37 cellular contexts compared by ENCODE assay signal in genomic region chr2:2149379-2149778, GRCh38.
"Had no signal": no experiment of that assay in that cellular context is flagged by ENCODE, and none has a peak within 500 bp of the region (broad histone marks: within the 10 kb centered on the region; RNA-seq: fewer than 3 reads in every experiment).

No MANE protein-coding gene starts in this region.

- H3K9me3 ChIP-seq: adrenal gland, body of pancreas, breast epithelium had no signal

- H3K36me3 Mint-ChIP-seq: activated CD4-positive, alpha-beta memory T cell treated with anti-CD3 and anti-CD28 coated beads for 36 hours; activated naive CD8-positive, alpha-beta T cell treated with anti-CD3 and anti-CD28 coated beads for 36 hours had no signal

- H3K36me3 ChIP-seq: adrenal gland, brain microvascular endothelial cell, breast epithelium had no signal

- H3K27ac Mint-ChIP-seq: activated B cell treated with CpG ODN at 0.5 μM for 24 hours; activated CD4-positive, alpha-beta memory T cell treated with anti-CD3 and anti-CD28 coated beads for 36 hours; activated CD4-positive, alpha-beta T cell treated with anti-CD3 and anti-CD28 coated beads, Interleukin-2, amount 10 ng/mL, durations not matched to agents 24 days and 14 days; activated CD8-positive, alpha-beta T cell treated with anti-CD3 and anti-CD28 coated beads for 36 hours; activated naive CD4-positive, alpha-beta T cell treated with anti-CD3 and anti-CD28 coated beads for 36 hours; activated naive CD4-positive, alpha-beta T cell treated with anti-CD3 and anti-CD28 coated beads, Interleukin-2, amount 50 U/mL, for 72 hours; activated naive CD8-positive, alpha-beta T cell treated with anti-CD3 and anti-CD28 coated beads for 36 hours; activated T-cell treated with anti-CD3 and anti-CD28 coated beads, Interleukin-2, amount 50 U/mL, for 72 hours; activated T-helper 1 cell treated with anti-CD3 and anti-CD28 coated beads, Interleukin-12 subunit alpha, Interleukin-12 subunit beta, Interleukin-2, Interleukin-4 antibody, amounts not matched to agents 30 ng/mL and 10 ng/mL and 1 ng/mL, durations not matched to agents 14 hours and 24 hours and 36 hours; activated T-helper 17 cell treated with anti-CD3 and anti-CD28 coated beads, Interleukin-2, amount 50 U/mL, for 72 hours; T-helper 1 cell treated with Interleukin-12 subunit alpha and Interleukin-12 subunit beta and Interleukin-4 antibody, amounts not matched to agents 30 μg/mL and 1 μg/mL, for 36 hours; T-helper 2 cell treated with Interferon-gamma antibody and Interleukin-4, amounts not matched to agents 5 μg/mL and 100 μg/mL, for 36 hours had no signal

- DNase-seq: activated B cell treated with CpG ODN at 0.5 μM for 24 hours; activated CD4-positive, alpha-beta memory T cell treated with anti-CD3 and anti-CD28 coated beads for 36 hours; activated CD4-positive, alpha-beta T cell treated with anti-CD3 and anti-CD28 coated beads for 4 hours; activated CD4-positive, alpha-beta T cell treated with anti-CD3 and anti-CD28 coated beads, Interleukin-2, amount 10 ng/mL, durations not matched to agents 24 days and 14 days; activated CD4-positive, alpha-beta T cell treated with anti-CD3 and anti-CD28 coated beads, Interleukin-2, amount 50 U/mL, for 1 hour; activated CD4-positive, alpha-beta T cell treated with anti-CD3 and anti-CD28 coated beads, Interleukin-2, amount 50 U/mL, for 4 hours; activated CD4-positive, CD25-positive, alpha-beta regulatory T cell treated with anti-CD3 and anti-CD28 coated beads, Interleukin-2, amount 50 U/mL, for 72 hours; activated CD8-positive, alpha-beta memory T cell treated with anti-CD3 and anti-CD28 coated beads, Interleukin-2, amount 50 U/mL, for 4 hours; activated CD8-positive, alpha-beta T cell treated with anti-CD3 and anti-CD28 coated beads for 36 hours; activated effector memory CD4-positive, alpha-beta T cell treated with anti-CD3 and anti-CD28 coated beads, Interleukin-2, amount 50 U/mL, for 16 hours; activated gamma-delta T cell treated with Interleukin-2 at 50 U/mL for 16 hours; activated naive CD4-positive, alpha-beta T cell; activated naive CD4-positive, alpha-beta T cell treated with anti-CD3 and anti-CD28 coated beads for 36 hours; activated naive CD4-positive, alpha-beta T cell treated with anti-CD3 and anti-CD28 coated beads, Interleukin-2, amount 50 U/mL, for 16 hours; activated naive CD8-positive, alpha-beta T cell treated with anti-CD3 and anti-CD28 coated beads for 36 hours; activated T-cell treated with anti-CD3 and anti-CD28 coated beads for 4 hours; activated T-cell treated with anti-CD3 and anti-CD28 coated beads, Interleukin-2, amount 50 U/mL, for 1 hour; activated T-cell treated with anti-CD3 and anti-CD28 coated beads, Interleukin-2, amount 50 U/mL, for 4 hours; activated T-cell treated with anti-CD3 and anti-CD28 coated beads, Interleukin-2, amount 50 U/mL, for 72 hours; amniotic stem cell; aorta; body of pancreas; brain microvascular endothelial cell; cerebellar nuclear complex; T-helper 2 cell; T-helper 9 cell had no signal

- H3K27ac ChIP-seq: adrenal gland, body of pancreas, brain microvascular endothelial cell, breast epithelium, VCaP had no signal

- FAIRE-seq: astrocyte, TTC549 had no signal

- H3K4me3 ChIP-seq: adrenal gland, body of pancreas, breast epithelium had no signal

- H3K4me3 Mint-ChIP-seq: activated B cell treated with CpG ODN at 0.5 μM for 24 hours; activated CD4-positive, alpha-beta memory T cell treated with anti-CD3 and anti-CD28 coated beads for 36 hours; activated CD4-positive, alpha-beta T cell treated with anti-CD3 and anti-CD28 coated beads, Interleukin-2, amount 10 ng/mL, durations not matched to agents 24 days and 14 days; activated CD8-positive, alpha-beta T cell treated with anti-CD3 and anti-CD28 coated beads for 36 hours; activated naive CD4-positive, alpha-beta T cell treated with anti-CD3 and anti-CD28 coated beads for 36 hours; activated naive CD8-positive, alpha-beta T cell treated with anti-CD3 and anti-CD28 coated beads for 36 hours; activated T-cell treated with anti-CD3 and anti-CD28 coated beads, Interleukin-2, amount 50 U/mL, for 4 hours; activated T-cell treated with anti-CD3 and anti-CD28 coated beads, Interleukin-2, amount 50 U/mL, for 72 hours; activated T-helper 1 cell treated with anti-CD3 and anti-CD28 coated beads, Interleukin-12 subunit alpha, Interleukin-12 subunit beta, Interleukin-2, Interleukin-4 antibody, amounts not matched to agents 30 ng/mL and 10 ng/mL and 1 ng/mL, durations not matched to agents 14 hours and 24 hours and 36 hours; activated T-helper 17 cell treated with anti-CD3 and anti-CD28 coated beads, Interleukin-2, amount 50 U/mL, for 72 hours; central memory CD8-positive, alpha-beta T cell; T-helper 1 cell treated with Interleukin-12 subunit alpha and Interleukin-12 subunit beta and Interleukin-4 antibody, amounts not matched to agents 30 μg/mL and 1 μg/mL, for 36 hours; T-helper 2 cell treated with Interferon-gamma antibody and Interleukin-4, amounts not matched to agents 5 μg/mL and 100 μg/mL, for 36 hours had no signal

- H3K27me3 Mint-ChIP-seq: activated B cell treated with CpG ODN at 0.5 μM for 24 hours; activated CD4-positive, alpha-beta T cell treated with anti-CD3 and anti-CD28 coated beads, Interleukin-2, amount 10 ng/mL, durations not matched to agents 24 days and 14 days; activated CD8-positive, alpha-beta T cell treated with anti-CD3 and anti-CD28 coated beads for 36 hours; central memory CD8-positive, alpha-beta T cell had no signal

- H3K4me1 Mint-ChIP-seq: activated B cell treated with CpG ODN at 0.5 μM for 24 hours; activated CD4-positive, alpha-beta T cell treated with anti-CD3 and anti-CD28 coated beads, Interleukin-2, amount 10 ng/mL, durations not matched to agents 24 days and 14 days; activated naive CD8-positive, alpha-beta T cell treated with anti-CD3 and anti-CD28 coated beads for 36 hours; activated T-helper 17 cell treated with anti-CD3 and anti-CD28 coated beads, Interleukin-2, amount 50 U/mL, for 72 hours; central memory CD8-positive, alpha-beta T cell had no signal

- H3K27me3 ChIP-seq: adrenal gland, body of pancreas, brain microvascular endothelial cell had no signal

- ATAC-seq: activated CD8-positive, alpha-beta T cell treated with anti-CD3 and anti-CD28 coated beads for 36 hours; activated naive CD4-positive, alpha-beta T cell treated with anti-CD3 and anti-CD28 coated beads, Interleukin-2, amount 50 U/mL, for 72 hours; activated T-cell treated with anti-CD3 and anti-CD28 coated beads, Interleukin-2, amount 50 U/mL, for 4 hours; activated T-cell treated with anti-CD3 and anti-CD28 coated beads, Interleukin-2, amount 50 U/mL, for 72 hours; activated T-helper 17 cell treated with anti-CD3 and anti-CD28 coated beads, Interleukin-2, amount 50 U/mL, for 72 hours; body of pancreas had no signal

- H3K4me1 ChIP-seq: adrenal gland, body of pancreas, breast epithelium had no signal

- H3K9me3 Mint-ChIP-seq: activated B cell treated with CpG ODN at 0.5 μM for 24 hours; activated CD4-positive, alpha-beta memory T cell treated with anti-CD3 and anti-CD28 coated beads for 36 hours; activated CD4-positive, alpha-beta T cell treated with anti-CD3 and anti-CD28 coated beads, Interleukin-2, amount 10 ng/mL, durations not matched to agents 24 days and 14 days; activated CD8-positive, alpha-beta T cell treated with anti-CD3 and anti-CD28 coated beads for 36 hours; activated naive CD4-positive, alpha-beta T cell treated with anti-CD3 and anti-CD28 coated beads for 36 hours; activated naive CD4-positive, alpha-beta T cell treated with anti-CD3 and anti-CD28 coated beads, Interleukin-2, amount 50 U/mL, for 72 hours; activated naive CD8-positive, alpha-beta T cell treated with anti-CD3 and anti-CD28 coated beads for 36 hours; activated T-cell treated with anti-CD3 and anti-CD28 coated beads, Interleukin-2, amount 50 U/mL, for 4 hours; activated T-cell treated with anti-CD3 and anti-CD28 coated beads, Interleukin-2, amount 50 U/mL, for 72 hours; activated T-helper 1 cell treated with anti-CD3 and anti-CD28 coated beads, Interleukin-12 subunit alpha, Interleukin-12 subunit beta, Interleukin-2, Interleukin-4 antibody, amounts not matched to agents 30 ng/mL and 10 ng/mL and 1 ng/mL, durations not matched to agents 14 hours and 24 hours and 36 hours; activated T-helper 17 cell treated with anti-CD3 and anti-CD28 coated beads, Interleukin-2, amount 50 U/mL, for 72 hours; T-helper 1 cell treated with Interleukin-12 subunit alpha and Interleukin-12 subunit beta and Interleukin-4 antibody, amounts not matched to agents 30 μg/mL and 1 μg/mL, for 36 hours; T-helper 2 cell treated with Interferon-gamma antibody and Interleukin-4, amounts not matched to agents 5 μg/mL and 100 μg/mL, for 36 hours had no signal
